In genomic region chr5:65085181-65085580, GRCh38 we compare ENCODE assay signal across 32 cellular contexts.
"Had no signal": no experiment of that assay in that cellular context is flagged by ENCODE, and none has a peak within 500 bp of the region (broad histone marks: within the 10 kb centered on the region; RNA-seq: fewer than 3 reads in every experiment).

No MANE protein-coding gene starts in this region.

- H3K4me1 Mint-ChIP-seq: activated CD4-positive, alpha-beta T cell treated with anti-CD3 and anti-CD28 coated beads for 36 hours; activated CD4-positive, alpha-beta T cell treated with anti-CD3 and anti-CD28 coated beads, Interleukin-2, amount 10 ng/mL, durations not matched to agents 7 days and 5 days; activated naive CD4-positive, alpha-beta T cell treated with anti-CD3 and anti-CD28 coated beads, Interleukin-2, amount 10 ng/mL, durations not matched to agents 7 days and 5 days; activated naive CD8-positive, alpha-beta T cell treated with anti-CD3 and anti-CD28 coated beads, Interleukin-2, amount 50 U/mL, for 24 hours had no signal

- H3K36me3 Mint-ChIP-seq: activated naive CD4-positive, alpha-beta T cell treated with anti-CD3 and anti-CD28 coated beads, Interleukin-2, amount 10 ng/mL, durations not matched to agents 7 days and 5 days; activated naive CD8-positive, alpha-beta T cell; brain had no signal

- H3K9ac ChIP-seq: SK-N-SH had no signal

- ATAC-seq: activated CD4-positive, alpha-beta T cell treated with anti-CD3 and anti-CD28 coated beads for 36 hours; activated CD4-positive, CD25-positive, alpha-beta regulatory T cell treated with anti-CD3 and anti-CD28 coated beads, Interleukin-2, amount 50 U/mL, for 24 hours; activated naive CD8-positive, alpha-beta T cell treated with anti-CD3 and anti-CD28 coated beads, Interleukin-2, amount 50 U/mL, for 24 hours; activated T-cell treated with anti-CD3 and anti-CD28 coated beads, Interleukin-2, amount 50 U/mL, for 4 hours; PC-3 had no signal

- H3K4me3 ChIP-seq: MG63, Peyer's patch, SJSA1 had no signal

- H3K9me3 Mint-ChIP-seq: activated CD4-positive, alpha-beta T cell treated with anti-CD3 and anti-CD28 coated beads, Interleukin-2, amount 10 ng/mL, durations not matched to agents 7 days and 5 days; activated naive CD4-positive, alpha-beta T cell treated with anti-CD3 and anti-CD28 coated beads, Interleukin-2, amount 10 ng/mL, durations not matched to agents 7 days and 5 days; activated T-cell treated with anti-CD3 and anti-CD28 coated beads, Interleukin-2, amount 50 U/mL, for 4 hours; T-helper 1 cell treated with Interleukin-12 subunit alpha and Interleukin-12 subunit beta and Interleukin-4 antibody, amounts not matched to agents 30 μg/mL and 1 μg/mL, for 36 hours; T-helper 2 cell treated with Interferon-gamma antibody and Interleukin-4, amounts not matched to agents 5 μg/mL and 100 μg/mL, for 36 hours had no signal

- H3K27ac Mint-ChIP-seq: activated CD4-positive, alpha-beta T cell treated with anti-CD3 and anti-CD28 coated beads for 36 hours; activated CD4-positive, alpha-beta T cell treated with anti-CD3 and anti-CD28 coated beads, Interleukin-2, amount 10 ng/mL, durations not matched to agents 7 days and 5 days; activated naive CD4-positive, alpha-beta T cell treated with anti-CD3 and anti-CD28 coated beads, Interleukin-2, amount 10 ng/mL, durations not matched to agents 7 days and 5 days; activated naive CD8-positive, alpha-beta T cell; activated naive CD8-positive, alpha-beta T cell treated with anti-CD3 and anti-CD28 coated beads, Interleukin-2, amount 50 U/mL, for 24 hours; T-helper 1 cell treated with Interleukin-12 subunit alpha and Interleukin-12 subunit beta and Interleukin-4 antibody, amounts not matched to agents 30 μg/mL and 1 μg/mL, for 36 hours; T-helper 2 cell treated with Interferon-gamma antibody and Interleukin-4, amounts not matched to agents 5 μg/mL and 100 μg/mL, for 36 hours had no signal

- H3K4me3 Mint-ChIP-seq: activated CD4-positive, alpha-beta T cell treated with anti-CD3 and anti-CD28 coated beads for 36 hours; activated CD4-positive, alpha-beta T cell treated with anti-CD3 and anti-CD28 coated beads, Interleukin-2, amount 10 ng/mL, durations not matched to agents 7 days and 5 days; activated naive CD4-positive, alpha-beta T cell treated with anti-CD3 and anti-CD28 coated beads, Interleukin-2, amount 10 ng/mL, durations not matched to agents 7 days and 5 days; activated naive CD8-positive, alpha-beta T cell; activated naive CD8-positive, alpha-beta T cell treated with anti-CD3 and anti-CD28 coated beads, Interleukin-2, amount 50 U/mL, for 24 hours; activated T-cell treated with anti-CD3 and anti-CD28 coated beads, Interleukin-2, amount 50 U/mL, for 4 hours; brain; T-helper 1 cell treated with Interleukin-12 subunit alpha and Interleukin-12 subunit beta and Interleukin-4 antibody, amounts not matched to agents 30 μg/mL and 1 μg/mL, for 36 hours; T-helper 2 cell treated with Interferon-gamma antibody and Interleukin-4, amounts not matched to agents 5 μg/mL and 100 μg/mL, for 36 hours had no signal

- H3K27me3 Mint-ChIP-seq: brain had no signal

- H3K4me2 ChIP-seq: SK-N-SH had no signal

- H3K4me1 ChIP-seq: Peyer's patch, SJSA1 had no signal

- H3K36me3 ChIP-seq: MG63, Peyer's patch, SJSA1 had no signal

- H3K27ac ChIP-seq: Peyer's patch, SJSA1 had no signal

- H3K9me3 ChIP-seq: MG63, Peyer's patch, SJSA1, SK-N-SH had no signal

- H3K27me3 ChIP-seq: MG63, Peyer's patch, SJSA1 had no signal

- DNase-seq: activated CD4-positive, alpha-beta T cell treated with anti-CD3 and anti-CD28 coated beads for 36 hours; activated CD4-positive, alpha-beta T cell treated with anti-CD3 and anti-CD28 coated beads, Interleukin-2, amount 10 ng/mL, durations not matched to agents 7 days and 5 days; activated CD4-positive, alpha-beta T cell treated with anti-CD3 and anti-CD28 coated beads, Interleukin-2, amount 50 U/mL, for 48 hours; activated CD8-positive, alpha-beta memory T cell treated with anti-CD3 and anti-CD28 coated beads, Interleukin-2, amount 50 U/mL, for 4 hours; activated effector memory CD4-positive, alpha-beta T cell treated with Interleukin-2 at 50 U/mL for 16 hours; activated naive CD4-positive, alpha-beta T cell treated with anti-CD3 and anti-CD28 coated beads, Interleukin-2, amount 10 ng/mL, durations not matched to agents 7 days and 5 days; activated naive CD8-positive, alpha-beta T cell treated with anti-CD3 and anti-CD28 coated beads, Interleukin-2, amount 50 U/mL, for 24 hours; activated T-cell treated with anti-CD3 and anti-CD28 coated beads for 4 hours; activated T-cell treated with anti-CD3 and anti-CD28 coated beads, Interleukin-2, amount 50 U/mL, for 4 hours; anterior cingulate cortex; caudate nucleus; cerebellar nuclear complex; Kasumi-1; MG63; NCI-H1048; NCI-H1436 treated with DMSO at 0.1 percent for 48 hours; NCI-H1694 treated with DMSO at 0.1 percent for 48 hours; NCI-H2029; NCI-H345; NCI-H524 treated with DMSO at 0.1 percent for 48 hours; NK-92 treated with Interleukin-12 subunit alpha and Interleukin-12 subunit beta, amount 100 ng/mL, for 24 hours; PC-3; Peyer's patch; RPMI8226; SHP77 treated with DMSO at 0.1 percent for 48 hours; SK-N-SH had no signal
